In the genomic region with DNA sequence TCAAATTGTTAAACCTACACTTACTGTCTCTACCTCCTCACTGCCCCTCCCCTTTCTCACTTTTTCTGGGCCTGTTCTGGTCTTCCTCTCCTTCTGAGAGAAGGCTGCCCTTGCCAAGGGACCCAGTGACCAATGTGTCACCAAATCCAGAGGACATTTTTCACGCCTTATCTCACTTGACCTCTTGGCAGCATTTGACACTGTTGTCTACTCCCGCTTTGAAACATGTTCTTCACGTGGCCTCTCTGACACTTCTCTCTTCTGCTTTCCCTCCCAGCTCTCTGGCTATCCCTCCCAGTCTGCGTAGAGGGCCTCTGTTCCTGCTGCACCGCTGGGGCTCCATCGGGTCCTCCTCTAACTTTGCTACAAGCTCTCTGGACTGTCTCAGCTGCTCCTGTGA, we compare ENCODE assay signal across 1 cellular context.
A peak's percentile ranks its signal among the peaks of the same experiment; 100 is the strongest.
TF ChIP-seq lines count a peak whose summit lies in the region.

No MANE protein-coding gene starts in this region.

TF ChIP-seq in K562, 482 proteins besides CTCF, POLR2A, EP300 and RAD21 (continued from another document and continues in another):
- TF ChIP-seq, protein P1, sequence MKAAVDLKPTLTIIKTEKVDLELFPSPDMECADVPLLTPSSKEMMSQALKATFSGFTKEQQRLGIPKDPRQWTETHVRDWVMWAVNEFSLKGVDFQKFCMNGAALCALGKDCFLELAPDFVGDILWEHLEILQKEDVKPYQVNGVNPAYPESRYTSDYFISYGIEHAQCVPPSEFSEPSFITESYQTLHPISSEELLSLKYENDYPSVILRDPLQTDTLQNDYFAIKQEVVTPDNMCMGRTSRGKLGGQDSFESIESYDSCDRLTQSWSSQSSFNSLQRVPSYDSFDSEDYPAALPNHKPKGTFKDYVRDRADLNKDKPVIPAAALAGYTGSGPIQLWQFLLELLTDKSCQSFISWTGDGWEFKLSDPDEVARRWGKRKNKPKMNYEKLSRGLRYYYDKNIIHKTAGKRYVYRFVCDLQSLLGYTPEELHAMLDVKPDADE (conservative IDR thresholded peaks at IDR 0.05; ENCODE audit: control insufficient read depth, low read depth, low read length): no peak
- TF ChIP-seq FOSL1 (tag; conservative IDR thresholded peaks at IDR 0.05) (peak; percentile 30; the same call in 1 of the 2 replicates), NR2C2 (CRISPR knock-in tag; IDR thresholded peaks at IDR 0.05) (0 out of 2 replicates have a peak, but pooled peaks have one; percentile 65), NR2C2 (tag; IDR thresholded peaks at IDR 0.05) (peak; percentile 91), ZNF239 (CRISPR knock-in tag; IDR thresholded peaks at IDR 0.05) (no peak), MXI1 (IDR thresholded peaks at IDR 0.05; ENCODE audit: low read depth, low read length) (0 out of 2 replicates have a peak, but pooled peaks have one; percentile 22), MCM2 (IDR thresholded peaks at IDR 0.05; ENCODE audit: low read depth) (no peak), HDAC6 (IDR thresholded peaks at IDR 0.05; ENCODE audit: low read depth, low read length) (no peak), ZNF212 (CRISPR knock-in tag; IDR thresholded peaks at IDR 0.05) (no peak), CBFA2T2 (conservative IDR thresholded peaks at IDR 0.05) (peak; percentile 42; the same call in 1 of the 2 replicates), POLR3A (IDR thresholded peaks at IDR 0.05; ENCODE audit: borderline replicate concordance, extremely low read depth, insufficient read depth, insufficient read length) (no peak), DPF2 (IDR thresholded peaks at IDR 0.05) (peak; percentile 51; the same call in 1 of the 2 replicates), TBL1XR1 (IDR thresholded peaks at IDR 0.05; ENCODE audit: low read length in 2 of 2) (peak in 1 of 2 experiments; percentile 55; a peak in 1 of 4 replicates), MAZ (CRISPR knock-in tag; conservative IDR thresholded peaks at IDR 0.05 in 1 of 2, IDR thresholded peaks at IDR 0.05 in 1 of 2) (peak; percentile 51 to 69; a peak in 3 of 4 replicates), SOX6 (IDR thresholded peaks at IDR 0.05) (peak; percentile 61; the same call in 1 of the 2 replicates)
- TF ChIP-seq, protein P2, sequence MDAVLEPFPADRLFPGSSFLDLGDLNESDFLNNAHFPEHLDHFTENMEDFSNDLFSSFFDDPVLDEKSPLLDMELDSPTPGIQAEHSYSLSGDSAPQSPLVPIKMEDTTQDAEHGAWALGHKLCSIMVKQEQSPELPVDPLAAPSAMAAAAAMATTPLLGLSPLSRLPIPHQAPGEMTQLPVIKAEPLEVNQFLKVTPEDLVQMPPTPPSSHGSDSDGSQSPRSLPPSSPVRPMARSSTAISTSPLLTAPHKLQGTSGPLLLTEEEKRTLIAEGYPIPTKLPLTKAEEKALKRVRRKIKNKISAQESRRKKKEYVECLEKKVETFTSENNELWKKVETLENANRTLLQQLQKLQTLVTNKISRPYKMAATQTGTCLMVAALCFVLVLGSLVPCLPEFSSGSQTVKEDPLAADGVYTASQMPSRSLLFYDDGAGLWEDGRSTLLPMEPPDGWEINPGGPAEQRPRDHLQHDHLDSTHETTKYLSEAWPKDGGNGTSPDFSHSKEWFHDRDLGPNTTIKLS (IDR thresholded peaks at IDR 0.05; ENCODE audit: borderline replicate concordance, low read depth): peak; percentile 55
- TF ChIP-seq, protein P3, sequence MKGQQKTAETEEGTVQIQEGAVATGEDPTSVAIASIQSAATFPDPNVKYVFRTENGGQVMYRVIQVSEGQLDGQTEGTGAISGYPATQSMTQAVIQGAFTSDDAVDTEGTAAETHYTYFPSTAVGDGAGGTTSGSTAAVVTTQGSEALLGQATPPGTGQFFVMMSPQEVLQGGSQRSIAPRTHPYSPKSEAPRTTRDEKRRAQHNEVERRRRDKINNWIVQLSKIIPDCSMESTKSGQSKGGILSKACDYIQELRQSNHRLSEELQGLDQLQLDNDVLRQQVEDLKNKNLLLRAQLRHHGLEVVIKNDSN (CRISPR knock-in tag; IDR thresholded peaks at IDR 0.05): peak; percentile 50; the same call in 1 of the 2 replicates
- TF ChIP-seq, protein P4, sequence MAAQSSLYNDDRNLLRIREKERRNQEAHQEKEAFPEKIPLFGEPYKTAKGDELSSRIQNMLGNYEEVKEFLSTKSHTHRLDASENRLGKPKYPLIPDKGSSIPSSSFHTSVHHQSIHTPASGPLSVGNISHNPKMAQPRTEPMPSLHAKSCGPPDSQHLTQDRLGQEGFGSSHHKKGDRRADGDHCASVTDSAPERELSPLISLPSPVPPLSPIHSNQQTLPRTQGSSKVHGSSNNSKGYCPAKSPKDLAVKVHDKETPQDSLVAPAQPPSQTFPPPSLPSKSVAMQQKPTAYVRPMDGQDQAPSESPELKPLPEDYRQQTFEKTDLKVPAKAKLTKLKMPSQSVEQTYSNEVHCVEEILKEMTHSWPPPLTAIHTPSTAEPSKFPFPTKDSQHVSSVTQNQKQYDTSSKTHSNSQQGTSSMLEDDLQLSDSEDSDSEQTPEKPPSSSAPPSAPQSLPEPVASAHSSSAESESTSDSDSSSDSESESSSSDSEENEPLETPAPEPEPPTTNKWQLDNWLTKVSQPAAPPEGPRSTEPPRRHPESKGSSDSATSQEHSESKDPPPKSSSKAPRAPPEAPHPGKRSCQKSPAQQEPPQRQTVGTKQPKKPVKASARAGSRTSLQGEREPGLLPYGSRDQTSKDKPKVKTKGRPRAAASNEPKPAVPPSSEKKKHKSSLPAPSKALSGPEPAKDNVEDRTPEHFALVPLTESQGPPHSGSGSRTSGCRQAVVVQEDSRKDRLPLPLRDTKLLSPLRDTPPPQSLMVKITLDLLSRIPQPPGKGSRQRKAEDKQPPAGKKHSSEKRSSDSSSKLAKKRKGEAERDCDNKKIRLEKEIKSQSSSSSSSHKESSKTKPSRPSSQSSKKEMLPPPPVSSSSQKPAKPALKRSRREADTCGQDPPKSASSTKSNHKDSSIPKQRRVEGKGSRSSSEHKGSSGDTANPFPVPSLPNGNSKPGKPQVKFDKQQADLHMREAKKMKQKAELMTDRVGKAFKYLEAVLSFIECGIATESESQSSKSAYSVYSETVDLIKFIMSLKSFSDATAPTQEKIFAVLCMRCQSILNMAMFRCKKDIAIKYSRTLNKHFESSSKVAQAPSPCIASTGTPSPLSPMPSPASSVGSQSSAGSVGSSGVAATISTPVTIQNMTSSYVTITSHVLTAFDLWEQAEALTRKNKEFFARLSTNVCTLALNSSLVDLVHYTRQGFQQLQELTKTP (IDR thresholded peaks at IDR 0.05; ENCODE audit: low read depth in 1 of 2, partially characterized antibody in 2 of 2): peak in 1 of 2 experiments; percentile 49
- TF ChIP-seq, protein P5, sequence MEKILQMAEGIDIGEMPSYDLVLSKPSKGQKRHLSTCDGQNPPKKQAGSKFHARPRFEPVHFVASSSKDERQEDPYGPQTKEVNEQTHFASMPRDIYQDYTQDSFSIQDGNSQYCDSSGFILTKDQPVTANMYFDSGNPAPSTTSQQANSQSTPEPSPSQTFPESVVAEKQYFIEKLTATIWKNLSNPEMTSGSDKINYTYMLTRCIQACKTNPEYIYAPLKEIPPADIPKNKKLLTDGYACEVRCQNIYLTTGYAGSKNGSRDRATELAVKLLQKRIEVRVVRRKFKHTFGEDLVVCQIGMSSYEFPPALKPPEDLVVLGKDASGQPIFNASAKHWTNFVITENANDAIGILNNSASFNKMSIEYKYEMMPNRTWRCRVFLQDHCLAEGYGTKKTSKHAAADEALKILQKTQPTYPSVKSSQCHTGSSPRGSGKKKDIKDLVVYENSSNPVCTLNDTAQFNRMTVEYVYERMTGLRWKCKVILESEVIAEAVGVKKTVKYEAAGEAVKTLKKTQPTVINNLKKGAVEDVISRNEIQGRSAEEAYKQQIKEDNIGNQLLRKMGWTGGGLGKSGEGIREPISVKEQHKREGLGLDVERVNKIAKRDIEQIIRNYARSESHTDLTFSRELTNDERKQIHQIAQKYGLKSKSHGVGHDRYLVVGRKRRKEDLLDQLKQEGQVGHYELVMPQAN (IDR thresholded peaks at IDR 0.05; ENCODE audit: borderline replicate concordance): peak; percentile 57; the same call in 1 of the 2 replicates
- TF ChIP-seq, protein P6, sequence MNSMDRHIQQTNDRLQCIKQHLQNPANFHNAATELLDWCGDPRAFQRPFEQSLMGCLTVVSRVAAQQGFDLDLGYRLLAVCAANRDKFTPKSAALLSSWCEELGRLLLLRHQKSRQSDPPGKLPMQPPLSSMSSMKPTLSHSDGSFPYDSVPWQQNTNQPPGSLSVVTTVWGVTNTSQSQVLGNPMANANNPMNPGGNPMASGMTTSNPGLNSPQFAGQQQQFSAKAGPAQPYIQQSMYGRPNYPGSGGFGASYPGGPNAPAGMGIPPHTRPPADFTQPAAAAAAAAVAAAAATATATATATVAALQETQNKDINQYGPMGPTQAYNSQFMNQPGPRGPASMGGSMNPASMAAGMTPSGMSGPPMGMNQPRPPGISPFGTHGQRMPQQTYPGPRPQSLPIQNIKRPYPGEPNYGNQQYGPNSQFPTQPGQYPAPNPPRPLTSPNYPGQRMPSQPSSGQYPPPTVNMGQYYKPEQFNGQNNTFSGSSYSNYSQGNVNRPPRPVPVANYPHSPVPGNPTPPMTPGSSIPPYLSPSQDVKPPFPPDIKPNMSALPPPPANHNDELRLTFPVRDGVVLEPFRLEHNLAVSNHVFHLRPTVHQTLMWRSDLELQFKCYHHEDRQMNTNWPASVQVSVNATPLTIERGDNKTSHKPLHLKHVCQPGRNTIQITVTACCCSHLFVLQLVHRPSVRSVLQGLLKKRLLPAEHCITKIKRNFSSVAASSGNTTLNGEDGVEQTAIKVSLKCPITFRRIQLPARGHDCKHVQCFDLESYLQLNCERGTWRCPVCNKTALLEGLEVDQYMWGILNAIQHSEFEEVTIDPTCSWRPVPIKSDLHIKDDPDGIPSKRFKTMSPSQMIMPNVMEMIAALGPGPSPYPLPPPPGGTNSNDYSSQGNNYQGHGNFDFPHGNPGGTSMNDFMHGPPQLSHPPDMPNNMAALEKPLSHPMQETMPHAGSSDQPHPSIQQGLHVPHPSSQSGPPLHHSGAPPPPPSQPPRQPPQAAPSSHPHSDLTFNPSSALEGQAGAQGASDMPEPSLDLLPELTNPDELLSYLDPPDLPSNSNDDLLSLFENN (IDR thresholded peaks at IDR 0.05; ENCODE audit: low read depth in 2 of 2, low read length in 2 of 2): no peak
- TF ChIP-seq, protein P7, sequence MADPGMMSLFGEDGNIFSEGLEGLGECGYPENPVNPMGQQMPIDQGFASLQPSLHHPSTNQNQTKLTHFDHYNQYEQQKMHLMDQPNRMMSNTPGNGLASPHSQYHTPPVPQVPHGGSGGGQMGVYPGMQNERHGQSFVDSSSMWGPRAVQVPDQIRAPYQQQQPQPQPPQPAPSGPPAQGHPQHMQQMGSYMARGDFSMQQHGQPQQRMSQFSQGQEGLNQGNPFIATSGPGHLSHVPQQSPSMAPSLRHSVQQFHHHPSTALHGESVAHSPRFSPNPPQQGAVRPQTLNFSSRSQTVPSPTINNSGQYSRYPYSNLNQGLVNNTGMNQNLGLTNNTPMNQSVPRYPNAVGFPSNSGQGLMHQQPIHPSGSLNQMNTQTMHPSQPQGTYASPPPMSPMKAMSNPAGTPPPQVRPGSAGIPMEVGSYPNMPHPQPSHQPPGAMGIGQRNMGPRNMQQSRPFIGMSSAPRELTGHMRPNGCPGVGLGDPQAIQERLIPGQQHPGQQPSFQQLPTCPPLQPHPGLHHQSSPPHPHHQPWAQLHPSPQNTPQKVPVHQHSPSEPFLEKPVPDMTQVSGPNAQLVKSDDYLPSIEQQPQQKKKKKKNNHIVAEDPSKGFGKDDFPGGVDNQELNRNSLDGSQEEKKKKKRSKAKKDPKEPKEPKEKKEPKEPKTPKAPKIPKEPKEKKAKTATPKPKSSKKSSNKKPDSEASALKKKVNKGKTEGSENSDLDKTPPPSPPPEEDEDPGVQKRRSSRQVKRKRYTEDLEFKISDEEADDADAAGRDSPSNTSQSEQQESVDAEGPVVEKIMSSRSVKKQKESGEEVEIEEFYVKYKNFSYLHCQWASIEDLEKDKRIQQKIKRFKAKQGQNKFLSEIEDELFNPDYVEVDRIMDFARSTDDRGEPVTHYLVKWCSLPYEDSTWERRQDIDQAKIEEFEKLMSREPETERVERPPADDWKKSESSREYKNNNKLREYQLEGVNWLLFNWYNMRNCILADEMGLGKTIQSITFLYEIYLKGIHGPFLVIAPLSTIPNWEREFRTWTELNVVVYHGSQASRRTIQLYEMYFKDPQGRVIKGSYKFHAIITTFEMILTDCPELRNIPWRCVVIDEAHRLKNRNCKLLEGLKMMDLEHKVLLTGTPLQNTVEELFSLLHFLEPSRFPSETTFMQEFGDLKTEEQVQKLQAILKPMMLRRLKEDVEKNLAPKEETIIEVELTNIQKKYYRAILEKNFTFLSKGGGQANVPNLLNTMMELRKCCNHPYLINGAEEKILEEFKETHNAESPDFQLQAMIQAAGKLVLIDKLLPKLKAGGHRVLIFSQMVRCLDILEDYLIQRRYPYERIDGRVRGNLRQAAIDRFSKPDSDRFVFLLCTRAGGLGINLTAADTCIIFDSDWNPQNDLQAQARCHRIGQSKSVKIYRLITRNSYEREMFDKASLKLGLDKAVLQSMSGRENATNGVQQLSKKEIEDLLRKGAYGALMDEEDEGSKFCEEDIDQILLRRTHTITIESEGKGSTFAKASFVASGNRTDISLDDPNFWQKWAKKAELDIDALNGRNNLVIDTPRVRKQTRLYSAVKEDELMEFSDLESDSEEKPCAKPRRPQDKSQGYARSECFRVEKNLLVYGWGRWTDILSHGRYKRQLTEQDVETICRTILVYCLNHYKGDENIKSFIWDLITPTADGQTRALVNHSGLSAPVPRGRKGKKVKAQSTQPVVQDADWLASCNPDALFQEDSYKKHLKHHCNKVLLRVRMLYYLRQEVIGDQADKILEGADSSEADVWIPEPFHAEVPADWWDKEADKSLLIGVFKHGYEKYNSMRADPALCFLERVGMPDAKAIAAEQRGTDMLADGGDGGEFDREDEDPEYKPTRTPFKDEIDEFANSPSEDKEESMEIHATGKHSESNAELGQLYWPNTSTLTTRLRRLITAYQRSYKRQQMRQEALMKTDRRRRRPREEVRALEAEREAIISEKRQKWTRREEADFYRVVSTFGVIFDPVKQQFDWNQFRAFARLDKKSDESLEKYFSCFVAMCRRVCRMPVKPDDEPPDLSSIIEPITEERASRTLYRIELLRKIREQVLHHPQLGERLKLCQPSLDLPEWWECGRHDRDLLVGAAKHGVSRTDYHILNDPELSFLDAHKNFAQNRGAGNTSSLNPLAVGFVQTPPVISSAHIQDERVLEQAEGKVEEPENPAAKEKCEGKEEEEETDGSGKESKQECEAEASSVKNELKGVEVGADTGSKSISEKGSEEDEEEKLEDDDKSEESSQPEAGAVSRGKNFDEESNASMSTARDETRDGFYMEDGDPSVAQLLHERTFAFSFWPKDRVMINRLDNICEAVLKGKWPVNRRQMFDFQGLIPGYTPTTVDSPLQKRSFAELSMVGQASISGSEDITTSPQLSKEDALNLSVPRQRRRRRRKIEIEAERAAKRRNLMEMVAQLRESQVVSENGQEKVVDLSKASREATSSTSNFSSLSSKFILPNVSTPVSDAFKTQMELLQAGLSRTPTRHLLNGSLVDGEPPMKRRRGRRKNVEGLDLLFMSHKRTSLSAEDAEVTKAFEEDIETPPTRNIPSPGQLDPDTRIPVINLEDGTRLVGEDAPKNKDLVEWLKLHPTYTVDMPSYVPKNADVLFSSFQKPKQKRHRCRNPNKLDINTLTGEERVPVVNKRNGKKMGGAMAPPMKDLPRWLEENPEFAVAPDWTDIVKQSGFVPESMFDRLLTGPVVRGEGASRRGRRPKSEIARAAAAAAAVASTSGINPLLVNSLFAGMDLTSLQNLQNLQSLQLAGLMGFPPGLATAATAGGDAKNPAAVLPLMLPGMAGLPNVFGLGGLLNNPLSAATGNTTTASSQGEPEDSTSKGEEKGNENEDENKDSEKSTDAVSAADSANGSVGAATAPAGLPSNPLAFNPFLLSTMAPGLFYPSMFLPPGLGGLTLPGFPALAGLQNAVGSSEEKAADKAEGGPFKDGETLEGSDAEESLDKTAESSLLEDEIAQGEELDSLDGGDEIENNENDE (IDR thresholded peaks at IDR 0.05; ENCODE audit: low read depth, low read length): no peak
